ENCODE assay signal across 15 cellular contexts in genomic region chr21:39073063-39073462, GRCh38.
A peak's percentile ranks its signal among the peaks of the same experiment; 100 is the strongest.
DNase-seq lines count a peak whose midpoint lies in the region; ATAC-seq and TF ChIP-seq lines count a peak whose summit lies in the region.
"Had no signal": no experiment of that assay in that cellular context is flagged by ENCODE, and none has a peak within 500 bp of the region (broad histone marks: within the 10 kb centered on the region; RNA-seq: fewer than 3 reads in every experiment).

No MANE protein-coding gene starts in this region.

- no peak overlapping the region for H3K4me3 Mint-ChIP-seq in nephron progenitor cell
- H3K4me3 Mint-ChIP-seq: CD8-positive, alpha-beta memory T cell had no signal

- H3K27ac Mint-ChIP-seq in nephron progenitor cell = no peak overlapping the region

- intact Hi-C loops in ascending aorta (cut with DNase I) (loop anchor here (5.0 kb wide), 1 partner anchor 81 kb away; no protein-coding TSS in a partner anchor), sciatic nerve (cut with DNase I) (no loop called here)

- H3K9me3 Mint-ChIP-seq in nephron progenitor cell = peaks cover 36% of the 10 kb centered on the region

- no peaks in the 10 kb centered on the region for H3K4me1 Mint-ChIP-seq in nephron progenitor cell
- H3K4me1 Mint-ChIP-seq: CD8-positive, alpha-beta memory T cell had no signal

- H3K4me1 ChIP-seq in ascending aorta = peaks cover 0 to 20% of the 10 kb centered on the region in 2 donors

- H3K4me3 ChIP-seq in ascending aorta = no peak overlapping the region
- H3K4me3 ChIP-seq: BLaER1 treated with 17β-estradiol and CSF1 and Interleukin-3, amounts not matched to agents 10 nM and 100 nM had no signal

- TF ChIP-seq CTCF in ascending aorta (IDR thresholded peaks at IDR 0.05) = no peak
- TF ChIP-seq CTCF in nephron progenitor cell (IDR thresholded peaks at IDR 0.05) = no peak

- peak; percentile 58 for ATAC-seq in sciatic nerve
- no peak for ATAC-seq in HG03108 (IDR thresholded peaks at IDR 0.05; ENCODE audit: unreplicated experiment)

- no peaks in the 10 kb centered on the region for H3K27me3 ChIP-seq in ascending aorta
- H3K27me3 ChIP-seq: BLaER1 treated with 17β-estradiol and CSF1 and Interleukin-3, amounts not matched to agents 10 nM and 100 nM had no signal

- no peaks in the 10 kb centered on the region for H3K36me3 ChIP-seq in ascending aorta
- H3K36me3 ChIP-seq: BLaER1 treated with 17β-estradiol and CSF1 and Interleukin-3, amounts not matched to agents 10 nM and 100 nM had no signal

- H3K27ac ChIP-seq in ascending aorta = peak overlapping the region; percentile 47 to 63
- H3K27ac ChIP-seq: BLaER1 treated with 17β-estradiol and CSF1 and Interleukin-3, amounts not matched to agents 10 nM and 100 nM had no signal

- DNase-seq in Ammon's horn (ENCODE audit: low spot score) = peak; percentile 79
- DNase-seq in ascending aorta (ENCODE audit: low spot score in 2 of 2) = peak in 1 of 2 donors; percentile 69
- peak; percentile 57 for DNase-seq in inferior parietal cortex (ENCODE audit: extremely low spot score)
- DNase-seq in sciatic nerve (ENCODE audit: low spot score) = no peak
- no peak for DNase-seq in nephron progenitor cell
- no peak for DNase-seq in NK-92 (lab: John Stamatoyannopoulos, UW; ENCODE audit: unreplicated experiment)
- no peak for DNase-seq in NCI-H526 (lab: John Stamatoyannopoulos, UW)
- DNase-seq: CD8-positive, alpha-beta memory T cell; DMS79 treated with DMSO at 0.1 percent for 48 hours; HCEC 1CT; MV-4-11; NCI-H1417 treated with DMSO at 0.1 percent for 48 hours; NCI-H1930 had no signal

- peaks cover 7% of the 10 kb centered on the region for H3K36me3 Mint-ChIP-seq in nephron progenitor cell (ENCODE audit: low read depth)
- H3K36me3 Mint-ChIP-seq: CD8-positive, alpha-beta memory T cell had no signal

- H3K27me3 Mint-ChIP-seq in nephron progenitor cell (ENCODE audit: low read depth, poor library complexity) = peaks cover 9% of the 10 kb centered on the region

- no peaks in the 10 kb centered on the region for H3K9me3 ChIP-seq in ascending aorta

Comparison
In these comparisons a context has a peak if more than half of its experiments do, and no peak if none do; other contexts are left out.
1. DNase-seq: peak in Ammon's horn (single experiment) and inferior parietal cortex (single experiment); none in sciatic nerve (single experiment), nephron progenitor cell (single experiment), NK-92 (single experiment) and NCI-H526 (0 of 2).